1 cellular context compared by ENCODE assay signal in genomic region chr12:108728820-108729611, GRCh38.
TF ChIP-seq lines count a peak whose summit lies in the region.

No MANE protein-coding gene starts in this region.

TF ChIP-seq in SK-N-SH treated with all-trans-retinoic acid at 6 μM for 48 hours, 23 proteins besides CTCF, POLR2A, EP300 and RAD21 (continued from another document):
- TF ChIP-seq PATZ1 (CRISPR knock-in tag; IDR thresholded peaks at IDR 0.05; ENCODE audit: borderline replicate concordance) = no peak
- no peak for TF ChIP-seq ESRRG (CRISPR knock-in tag; IDR thresholded peaks at IDR 0.05)
- no peak for TF ChIP-seq ZNF70 (CRISPR knock-in tag; IDR thresholded peaks at IDR 0.05)
- no peak for TF ChIP-seq ZC3H10 (CRISPR knock-in tag; IDR thresholded peaks at IDR 0.05)
- no peak for TF ChIP-seq GLIS3 (CRISPR knock-in tag; IDR thresholded peaks at IDR 0.05)
- no peak for TF ChIP-seq BACH2 (CRISPR knock-in tag; IDR thresholded peaks at IDR 0.05; ENCODE audit: borderline replicate concordance)
- TF ChIP-seq ZFP3 (CRISPR knock-in tag; IDR thresholded peaks at IDR 0.05) = no peak
